ENCODE assay signal across 9 cellular contexts in the genomic region with DNA sequence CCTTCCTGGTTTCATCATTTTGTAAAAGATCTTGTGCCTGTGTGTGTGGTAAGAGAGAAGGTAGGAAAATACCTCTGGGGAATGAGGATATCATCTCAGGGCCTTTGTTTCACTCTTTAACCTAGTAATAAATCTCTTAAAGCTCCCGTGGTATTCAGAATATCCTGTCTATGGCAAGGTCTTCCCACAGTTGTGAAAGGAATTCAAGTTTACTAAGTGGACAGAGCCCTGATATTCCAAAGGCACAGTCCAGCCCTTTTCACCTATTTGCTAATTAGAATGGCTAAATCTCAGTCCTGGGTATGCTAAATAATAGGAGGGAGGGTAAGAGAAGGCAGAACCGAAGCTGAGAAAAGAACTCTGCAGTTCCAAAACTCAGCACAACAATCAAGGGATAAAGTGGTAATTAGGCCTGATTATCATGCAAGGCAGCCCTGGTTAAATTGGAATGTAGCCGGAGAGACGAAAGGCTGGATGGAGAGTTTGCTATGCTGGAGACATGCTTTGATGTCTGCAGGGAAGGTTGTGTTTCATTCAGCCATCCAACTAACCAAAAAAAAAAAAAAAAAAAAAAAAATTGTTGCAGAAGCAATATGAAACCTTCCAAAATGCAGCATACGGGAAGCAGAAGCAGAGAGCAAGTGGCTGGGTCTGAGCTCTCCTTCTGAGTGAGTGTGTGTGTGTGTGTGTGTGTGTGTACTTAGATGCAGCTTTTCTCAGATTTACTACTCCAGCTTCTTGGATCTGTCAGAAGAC. TPM values are rescaled to one million over a fixed set of nuclear protein-coding genes. Genes with fewer than 3 reads are reported as not detected.
DNase-seq lines count a peak whose midpoint lies in the region; ATAC-seq lines count a peak whose summit lies in the region.
"Had no signal": no experiment of that assay in that cellular context is flagged by ENCODE, and none has a peak within 500 bp of the region (broad histone marks: within the 10 kb centered on the region; RNA-seq: fewer than 3 reads in every experiment).

No MANE protein-coding gene starts in this region.

- no peak for ATAC-seq in HG03097 (IDR thresholded peaks at IDR 0.05; ENCODE audit: low FRiP score, unreplicated experiment)
- ATAC-seq: activated CD8-positive, alpha-beta T cell treated with anti-CD3 and anti-CD28 coated beads, Interleukin-2, amount 10 ng/mL, durations not matched to agents 7 days and 5 days had no signal

- no peaks in the 10 kb centered on the region for H3K9me3 ChIP-seq in HUES48 (ENCODE audit: control insufficient read depth, insufficient read depth, low read length)

- H3K4me3 Mint-ChIP-seq in activated CD4-positive, alpha-beta T cell treated with anti-CD3 and anti-CD28 coated beads, Interleukin-2, amount 10 ng/mL, durations not matched to agents 7 days and 5 days: no peak overlapping the region
- H3K4me3 Mint-ChIP-seq: activated CD8-positive, alpha-beta T cell treated with anti-CD3 and anti-CD28 coated beads, Interleukin-2, amount 10 ng/mL, durations not matched to agents 7 days and 5 days had no signal

- H3K4me3 ChIP-seq in HUES48 (ENCODE audit: low read depth, low read length): peak overlapping the region; percentile 39

- peaks cover 27% of the 10 kb centered on the region for H3K4me1 Mint-ChIP-seq in activated CD4-positive, alpha-beta T cell treated with anti-CD3 and anti-CD28 coated beads, Interleukin-2, amount 10 ng/mL, durations not matched to agents 7 days and 5 days

- H3K36me3 Mint-ChIP-seq in activated CD4-positive, alpha-beta T cell treated with anti-CD3 and anti-CD28 coated beads, Interleukin-2, amount 10 ng/mL, durations not matched to agents 7 days and 5 days (ENCODE audit: low read depth): no peaks in the 10 kb centered on the region

- H3K36me3 ChIP-seq in HUES48 (ENCODE audit: control insufficient read depth, insufficient read depth, low read length): no peaks in the 10 kb centered on the region

- H3K27me3 Mint-ChIP-seq in activated CD4-positive, alpha-beta T cell treated with anti-CD3 and anti-CD28 coated beads, Interleukin-2, amount 10 ng/mL, durations not matched to agents 7 days and 5 days: no peaks in the 10 kb centered on the region

- no peaks in the 10 kb centered on the region for H3K9me3 Mint-ChIP-seq in activated CD4-positive, alpha-beta T cell treated with anti-CD3 and anti-CD28 coated beads, Interleukin-2, amount 10 ng/mL, durations not matched to agents 7 days and 5 days

- CTCF ChIA-PET in activated CD4-positive, alpha-beta T cell treated with anti-CD3 and anti-CD28 coated beads, Interleukin-2, amount 10 ng/mL, durations not matched to agents 7 days and 5 days (lab: Charles Lee): interaction anchor here (1.0 to 1.7 kb wide), 8 partner anchors 11 to 130 kb away, joined by 3 to 8 read pairs (median 3); no protein-coding TSS in a partner anchor

- H3K4me1 ChIP-seq in HUES48 (ENCODE audit: control insufficient read depth, insufficient read depth, low read length): peaks cover 58% of the 10 kb centered on the region

- POLR2A ChIA-PET in activated CD4-positive, alpha-beta T cell treated with anti-CD3 and anti-CD28 coated beads, Interleukin-2, amount 10 ng/mL, durations not matched to agents 7 days and 5 days (lab: Charles Lee): no interaction called here

- peak; percentile 26 for DNase-seq in AG08395 (ENCODE audit: low spot score)
- DNase-seq in amniotic epithelial cell (ENCODE audit: low read depth): peak; percentile 96
- peak; percentile 67 for DNase-seq in left kidney (ENCODE audit: low read depth, low spot score)
- no peak for DNase-seq in stimulated activated CD4-positive, alpha-beta T cell treated with anti-CD3 and anti-CD28 coated beads, Interleukin-4, amount 100 ng/mL, for 1 hour
- no peak for DNase-seq in activated CD4-positive, alpha-beta T cell treated with anti-CD3 and anti-CD28 coated beads, Interleukin-2, amount 50 U/mL, for 4 hours
- no peak for DNase-seq in activated CD4-positive, alpha-beta T cell treated with anti-CD3 and anti-CD28 coated beads, Interleukin-2, amount 10 ng/mL, durations not matched to agents 7 days and 5 days
- DNase-seq: activated CD8-positive, alpha-beta T cell treated with anti-CD3 and anti-CD28 coated beads, Interleukin-2, amount 10 ng/mL, durations not matched to agents 7 days and 5 days had no signal

- H3K27me3 ChIP-seq in HUES48 (ENCODE audit: control insufficient read depth, insufficient read depth, low read length): no peaks in the 10 kb centered on the region

- peak overlapping the region; percentile 98 for H3K27ac ChIP-seq in HUES48 (ENCODE audit: low read depth, low read length)

- peak overlapping the region; percentile 70 for H3K9ac ChIP-seq in HUES48 (ENCODE audit: low read depth, low read length)

- no peak overlapping the region for H3K27ac Mint-ChIP-seq in activated CD4-positive, alpha-beta T cell treated with anti-CD3 and anti-CD28 coated beads, Interleukin-2, amount 10 ng/mL, durations not matched to agents 7 days and 5 days
- H3K27ac Mint-ChIP-seq: activated CD8-positive, alpha-beta T cell treated with anti-CD3 and anti-CD28 coated beads, Interleukin-2, amount 10 ng/mL, durations not matched to agents 7 days and 5 days had no signal

RNA-seq across cellular contexts. Expression of a gene that starts 28.5 kb away (rescaled TPM):
- total RNA-seq in activated CD4-positive, alpha-beta T cell treated with anti-CD3 and anti-CD28 coated beads, Interleukin-2, amount 10 ng/mL, durations not matched to agents 7 days and 5 days: 100 to 1,000 TPM; 393 to 412 TPM

Comparison
In these comparisons a context has a peak if more than half of its experiments do, and no peak if none do; other contexts are left out.
1. DNase-seq: peak in AG08395 (single experiment), amniotic epithelial cell (single experiment) and left kidney (single experiment); none in stimulated activated CD4-positive, alpha-beta T cell treated with anti-CD3 and anti-CD28 coated beads, Interleukin-4, amount 100 ng/mL, for 1 hour (single experiment), activated CD4-positive, alpha-beta T cell treated with anti-CD3 and anti-CD28 coated beads, Interleukin-2, amount 50 U/mL, for 4 hours (0 of 2) and activated CD4-positive, alpha-beta T cell treated with anti-CD3 and anti-CD28 coated beads, Interleukin-2, amount 10 ng/mL, durations not matched to agents 7 days and 5 days (single experiment).